ENCODE assay signal across 8 cellular contexts in genomic region chr5:139273322-139273571, GRCh38. TPM values are rescaled to one million over a fixed set of nuclear protein-coding genes. Genes with fewer than 3 reads are reported as not detected.
DNase-seq lines count a peak whose midpoint lies in the region; ATAC-seq and TF ChIP-seq lines count a peak whose summit lies in the region.

No MANE protein-coding gene starts in this region.

- H3K36me3 Mint-ChIP-seq in CD8-positive, alpha-beta memory T cell, result peaks cover 0 to 6% (median 0%) of the 10 kb centered on the region in 3 donors

- peak overlapping the region; percentile 100 for H3K9ac ChIP-seq in HUES64 (ENCODE audit: low read depth, low read length)

- H3K9me3 Mint-ChIP-seq in CD8-positive, alpha-beta memory T cell, result no peaks in the 10 kb centered on the region

- peaks cover 51 to 64% (median 57%) of the 10 kb centered on the region in 3 donors for H3K4me1 Mint-ChIP-seq in CD8-positive, alpha-beta memory T cell

- no peak for DNase-seq in CD8-positive, alpha-beta memory T cell
- DNase-seq in cardiac fibroblast (ENCODE audit: low read depth in 2 of 2), result no peak
- no peak for DNase-seq in stimulated activated CD4-positive, alpha-beta T cell treated with anti-CD3 and anti-CD28 coated beads, Interleukin-4, amount 100 ng/mL, for 4 hours
- DNase-seq in D341Med (ENCODE audit: low spot score), result no peak
- DNase-seq in H4 (ENCODE audit: low spot score), result no peak

- WGBS in HUES64, result 12% methylated on average over 3 of the region's 3 CpGs

- H3K4me3 Mint-ChIP-seq in CD8-positive, alpha-beta memory T cell, result peak overlapping the region; percentile 83 to 94 (median 89)

- CTCF ChIA-PET in CD8-positive, alpha-beta memory T cell (lab: Charles Lee), result interaction anchor here (0.6 to 1.7 kb wide), 6 partner anchors 11 to 82 kb away, joined by 3 to 6 read pairs (median 3); partner anchors contain the start of gene MATR3

- H3K27ac ChIP-seq in CD8-positive, alpha-beta memory T cell (ENCODE audit: low read depth, low read length), result peak overlapping the region; percentile 67
- H3K27ac ChIP-seq in HUES64 (ENCODE audit: low read depth, low read length), result peak overlapping the region; percentile 26; the same call in 1 of the 2 replicates

- H3K36me3 ChIP-seq in CD8-positive, alpha-beta memory T cell (ENCODE audit: insufficient read depth, low read length), result no peaks in the 10 kb centered on the region
- peaks cover 35% of the 10 kb centered on the region for H3K36me3 ChIP-seq in HUES64 (ENCODE audit: insufficient read depth, low read length)

- no peak for ATAC-seq in GM21576 (IDR thresholded peaks at IDR 0.05; ENCODE audit: unreplicated experiment)

- no peak for TF ChIP-seq CTCF in cardiac fibroblast (IDR thresholded peaks at IDR 0.05; ENCODE audit: low read depth, low read length)

- no peaks in the 10 kb centered on the region for H3K9me3 ChIP-seq in CD8-positive, alpha-beta memory T cell (ENCODE audit: low read length)
- H3K9me3 ChIP-seq in HUES64 (ENCODE audit: insufficient read depth, low read depth, low read length) (no peaks in the 10 kb centered on the region), mononuclear cell (ENCODE audit: low read depth, low read length) (no peaks in the 10 kb centered on the region)

- H3K4me3 ChIP-seq in CD8-positive, alpha-beta memory T cell (ENCODE audit: low read length), result peak overlapping the region; percentile 89
- H3K4me3 ChIP-seq in HUES64 (ENCODE audit: low read length), result peak overlapping the region; percentile 86
- peak overlapping the region; percentile 47 to 74 for H3K4me3 ChIP-seq in cardiac fibroblast (replicated peaks in 1 of 2; ENCODE audit: low read depth in 2 of 2, low read length in 2 of 2)
- peak overlapping the region; percentile 55 for H3K4me3 ChIP-seq in mononuclear cell (ENCODE audit: low read length)

- peaks cover 47% of the 10 kb centered on the region for H3K4me1 ChIP-seq in CD8-positive, alpha-beta memory T cell (ENCODE audit: insufficient read depth, low read length)
- H3K4me1 ChIP-seq in HUES64 (ENCODE audit: insufficient read depth, low read length) (peaks cover 36% of the 10 kb centered on the region), mononuclear cell (ENCODE audit: insufficient read depth, low read length) (peaks cover 50% of the 10 kb centered on the region)

- POLR2A ChIA-PET in CD8-positive, alpha-beta memory T cell (lab: Charles Lee), result interaction anchor here (0.5 to 1.3 kb wide), 4 partner anchors 20 to 807 kb away, joined by 3 to 9 read pairs (median 5); partner anchors contain the start of gene MATR3

- H3K27me3 ChIP-seq in CD8-positive, alpha-beta memory T cell (ENCODE audit: insufficient read depth, low read length, poor library complexity, severe bottlenecking), result no peaks in the 10 kb centered on the region
- H3K27me3 ChIP-seq in HUES64 (ENCODE audit: insufficient read depth, low read length) (no peaks in the 10 kb centered on the region), mononuclear cell (ENCODE audit: insufficient read depth, low read length) (no peaks in the 10 kb centered on the region)

- H3K27ac Mint-ChIP-seq in CD8-positive, alpha-beta memory T cell, result peak overlapping the region; percentile 51 to 94 (median 78)

- H3K27me3 Mint-ChIP-seq in CD8-positive, alpha-beta memory T cell, result peaks cover 0 to 3% of the 10 kb centered on the region in 2 donors

RNA-seq across cellular contexts. Expression of gene MATR3, which starts 20.3 kb away (rescaled TPM):
- 100 to 1,000 TPM; 184 to 199 TPM for total RNA-seq in CD8-positive, alpha-beta memory T cell
- polyA plus RNA-seq in CD8-positive, alpha-beta memory T cell, result 364 TPM
- polyA plus RNA-seq in HUES64 (2013, experiment 1 of 2), result 432 TPM
- polyA plus RNA-seq in HUES64 (2013, experiment 2 of 2), result 426 TPM
- total RNA-seq in mononuclear cell, result 691 TPM
- total RNA-seq in H4 (2014; rRNA removed; shearing (Covaris generic)), result 241 and 248 TPM in 2 replicates
